8 cellular contexts compared by ENCODE assay signal in genomic region chr2:64142817-64143153, GRCh38. TPM values are rescaled to one million over a fixed set of nuclear protein-coding genes. Genes with fewer than 3 reads are reported as not detected.
DNase-seq lines count a peak whose midpoint lies in the region; ATAC-seq and TF ChIP-seq lines count a peak whose summit lies in the region.

No MANE protein-coding gene starts in this region.

- no peaks in the 10 kb centered on the region for H3K36me3 ChIP-seq in left ventricle myocardium inferior
- peaks cover 13% of the 10 kb centered on the region for H3K36me3 ChIP-seq in mesodermal cell (ENCODE audit: control insufficient read depth, insufficient read depth, low read length)
- no peaks in the 10 kb centered on the region for H3K36me3 ChIP-seq in aorta (ENCODE audit: control insufficient read depth in 1 of 2, insufficient read depth in 2 of 2, low read length in 1 of 2)

- TF ChIP-seq CTCF in left ventricle myocardium inferior (IDR thresholded peaks at IDR 0.05; ENCODE audit: borderline replicate concordance) = no peak
- no peak for TF ChIP-seq CTCF in astrocyte of the spinal cord (IDR thresholded peaks at IDR 0.05; ENCODE audit: low read depth, low read length)

- H3K27me3 ChIP-seq in left ventricle myocardium inferior (ENCODE audit: low read depth) (no peaks in the 10 kb centered on the region), aorta (ENCODE audit: control insufficient read depth in 1 of 2, insufficient read depth in 2 of 2, low read length in 1 of 2) (no peaks in the 10 kb centered on the region)

- in situ Hi-C loops in astrocyte of the spinal cord (cut with HindIII; ENCODE audit: low sequenced_read_pairs) = no loop called here

- peak overlapping the region; percentile 97 for H3K4me3 ChIP-seq in left ventricle myocardium inferior
- peak overlapping the region; percentile 75 for H3K4me3 ChIP-seq in astrocyte of the spinal cord (ENCODE audit: low read depth, low read length)
- peak overlapping the region; percentile 75 for H3K4me3 ChIP-seq in mesodermal cell (ENCODE audit: extremely low read depth, insufficient read depth, low read length, poor library complexity, severe bottlenecking)
- peak overlapping the region; percentile 83 to 98 for H3K4me3 ChIP-seq in aorta (ENCODE audit: low read length in 2 of 2)

- DNase-seq in left ventricle myocardium inferior (no peak), Right ventricle myocardium inferior (ENCODE audit: missing footprints) (no peak), astrocyte of the spinal cord (ENCODE audit: low read depth, low spot score) (no peak), aorta (no peak), SIG-M5 treated with dmso at 0.1 percent for 504 hours (lab: John Stamatoyannopoulos, UW; ENCODE audit: unreplicated experiment) (no peak), DMS153 (lab: John Stamatoyannopoulos, UW) (no peak)

- H3K27ac ChIP-seq in left ventricle myocardium inferior (replicated peaks) (peak overlapping the region; percentile 99), mesodermal cell (ENCODE audit: low read depth, low read length, severe bottlenecking) (no peak overlapping the region), aorta (ENCODE audit: low read depth in 1 of 2, low read length in 2 of 2) (no peak overlapping the region)

- peaks cover 50% of the 10 kb centered on the region for H3K4me1 ChIP-seq in left ventricle myocardium inferior
- H3K4me1 ChIP-seq in mesodermal cell (ENCODE audit: control insufficient read depth, insufficient read depth, low read length, poor library complexity, severe bottlenecking) = peaks cover 9% of the 10 kb centered on the region
- H3K4me1 ChIP-seq in aorta (ENCODE audit: control insufficient read depth in 1 of 2, insufficient read depth in 2 of 2, low read length in 2 of 2) = no peaks in the 10 kb centered on the region

- H3K9me3 ChIP-seq in left ventricle myocardium inferior (replicated peaks) = no peaks in the 10 kb centered on the region
- H3K9me3 ChIP-seq in mesodermal cell (ENCODE audit: control insufficient read depth, low read length) = no peaks in the 10 kb centered on the region
- H3K9me3 ChIP-seq in aorta (ENCODE audit: control insufficient read depth, low read length) = no peaks in the 10 kb centered on the region

- no peak for ATAC-seq in Right ventricle myocardium inferior
- no peak for ATAC-seq in aorta (ENCODE audit: low FRiP score)
- ATAC-seq in GM19023 (IDR thresholded peaks at IDR 0.05; ENCODE audit: unreplicated experiment) = no peak

- intact Hi-C loops in left ventricle myocardium inferior (cut with micrococcal nuclease) = no loop called here
- intact Hi-C loops in Right ventricle myocardium inferior (cut with DNase I) = loop anchor here (2.0 to 5.0 kb wide), 4 partner anchors 80 to 170 kb away; no protein-coding TSS in a partner anchor
- intact Hi-C loops in aorta (cut with DNase I) = loop anchor here in 1 of 2 donors (5.0 kb wide), 2 partner anchors 80 to 95 kb away; no protein-coding TSS in a partner anchor

- WGBS in mesodermal cell (ENCODE audit: insufficient coverage in 2 of 2), 2 experiments = no CpG with 5 or more reads among the region's 3 CpGs
- 4 to 6% methylated on average over 3 of the region's 3 CpGs for WGBS in aorta, 2 donors

RNA-seq across cellular contexts. Expression of gene PELI1, which starts 1.4 kb away (rescaled TPM):
- total RNA-seq in left ventricle myocardium inferior = 6.6 TPM
- 6.3 TPM for total RNA-seq in Right ventricle myocardium inferior
- polyA plus RNA-seq in mesodermal cell (2013, experiment 1 of 2) = 46.5 TPM
- 43.7 TPM for polyA plus RNA-seq in mesodermal cell (2013, experiment 2 of 2)
- 10 to 100 TPM; 36.7 to 38.0 TPM for total RNA-seq in aorta
- polyA plus RNA-seq in aorta = 10 to 100 TPM; 11.1 to 11.2 TPM
